In genomic region chrX:3231766-3232165, GRCh38 we compare ENCODE assay signal across 31 cellular contexts.
DNase-seq lines count a peak whose midpoint lies in the region; ATAC-seq, FAIRE-seq and TF ChIP-seq lines count a peak whose summit lies in the region.
"Had no signal": no experiment of that assay in that cellular context is flagged by ENCODE, and none has a peak within 500 bp of the region (broad histone marks: within the 10 kb centered on the region; RNA-seq: fewer than 3 reads in every experiment).

No MANE protein-coding gene starts in this region.

- H3K4me3 Mint-ChIP-seq in type B pancreatic cell: no peak overlapping the region
- H3K4me3 Mint-ChIP-seq: activated naive CD4-positive, alpha-beta T cell treated with anti-CD3 and anti-CD28 coated beads for 36 hours; activated T-helper 1 cell treated with anti-CD3 and anti-CD28 coated beads, Interleukin-12 subunit alpha, Interleukin-12 subunit beta, Interleukin-2, Interleukin-4 antibody, amounts not matched to agents 30 ng/mL and 10 ng/mL and 1 ng/mL, durations not matched to agents 14 hours and 24 hours and 36 hours; CD4-positive, alpha-beta T cell; dendritic cell treated with granulocyte-macrophage colony-stimulating factor and Interleukin-4, amounts not matched to agents 40 ng/mL and 50 ng/mL, for 4 days; natural killer cell treated with Interleukin-12 subunit alpha and Interleukin-12 subunit beta and Interleukin-15 and Interleukin-18, amount 100 ng/mL, for 72 hours; stimulated activated effector memory CD8-positive, alpha-beta T cell treated with anti-CD3 and anti-CD28 coated beads, Interleukin-12 subunit alpha, Interleukin-12 subunit beta, amount 100 ng/mL, for 72 hours had no signal

- no peaks in the 10 kb centered on the region for H3K27me3 ChIP-seq in brain microvascular endothelial cell (replicated peaks)
- H3K27me3 ChIP-seq: cardiac muscle cell, pancreas, upper lobe of left lung had no signal

- DNase-seq in NOMO-1 treated with DMSO at 0.1 percent for 48 hours (lab: John Stamatoyannopoulos, UW; ENCODE audit: unreplicated experiment) (peak; percentile 36), brain microvascular endothelial cell (peak; percentile 2), myocyte (ENCODE audit: low read depth) (peak; percentile 13), D721Med (ENCODE audit: insufficient read length, low spot score) (no peak), type B pancreatic cell (ENCODE audit: extremely low spot score, unreplicated experiment) (no peak)
- DNase-seq: activated CD4-positive, alpha-beta T cell treated with anti-CD3 and anti-CD28 coated beads, Interleukin-2, amount 50 U/mL, for 48 hours; activated CD8-positive, alpha-beta memory T cell treated with anti-CD3 and anti-CD28 coated beads, Interleukin-2, amount 50 U/mL, for 4 hours; activated naive CD4-positive, alpha-beta T cell treated with anti-CD3 and anti-CD28 coated beads for 36 hours; amygdala; CD4-positive, alpha-beta T cell; islet precursor cell; left ventricle myocardium superior; NCI-H1105 treated with DMSO at 0.1 percent for 48 hours; NCI-H2029 treated with DMSO at 0.1 percent for 48 hours; NCI-H226; pancreas; right cardiac atrium; RPMI8226; stimulated activated CD4-positive, alpha-beta T cell treated with anti-CD3 and anti-CD28 coated beads, Interleukin-4, amount 100 ng/mL, for 24 hours; substantia nigra; upper lobe of left lung had no signal

- TF ChIP-seq CTCF in brain microvascular endothelial cell (IDR thresholded peaks at IDR 0.05; ENCODE audit: low read depth, low read length, missing control alignments): no peak
- no peak for TF ChIP-seq CTCF in D721Med (IDR thresholded peaks at IDR 0.05; ENCODE audit: insufficient read depth, missing control alignments)
- no peak for TF ChIP-seq CTCF in type B pancreatic cell (conservative IDR thresholded peaks at IDR 0.05)

- peaks cover 13% of the 10 kb centered on the region for H3K9me3 Mint-ChIP-seq in type B pancreatic cell
- H3K9me3 Mint-ChIP-seq: activated naive CD4-positive, alpha-beta T cell treated with anti-CD3 and anti-CD28 coated beads for 36 hours; activated T-helper 1 cell treated with anti-CD3 and anti-CD28 coated beads, Interleukin-12 subunit alpha, Interleukin-12 subunit beta, Interleukin-2, Interleukin-4 antibody, amounts not matched to agents 30 ng/mL and 10 ng/mL and 1 ng/mL, durations not matched to agents 14 hours and 24 hours and 36 hours; CD4-positive, alpha-beta T cell; dendritic cell treated with granulocyte-macrophage colony-stimulating factor and Interleukin-4, amounts not matched to agents 40 ng/mL and 50 ng/mL, for 4 days; stimulated activated effector memory CD8-positive, alpha-beta T cell treated with anti-CD3 and anti-CD28 coated beads, Interleukin-12 subunit alpha, Interleukin-12 subunit beta, amount 100 ng/mL, for 72 hours had no signal

- ATAC-seq in GM18519 (IDR thresholded peaks at IDR 0.05; ENCODE audit: low FRiP score, unreplicated experiment): no peak
- ATAC-seq in esophagus mucosa: no peak
- ATAC-seq: activated CD4-positive, CD25-positive, alpha-beta regulatory T cell treated with anti-CD3 and anti-CD28 coated beads, Interleukin-2, amount 50 U/mL, for 24 hours; left ventricle myocardium superior; natural killer cell treated with Interleukin-12 subunit alpha and Interleukin-12 subunit beta and Interleukin-15 and Interleukin-18, amount 100 ng/mL, for 72 hours; right cardiac atrium; stimulated activated effector memory CD8-positive, alpha-beta T cell treated with anti-CD3 and anti-CD28 coated beads, Interleukin-12 subunit alpha, Interleukin-12 subunit beta, amount 100 ng/mL, for 72 hours had no signal

- H3K27ac Mint-ChIP-seq in type B pancreatic cell: no peak overlapping the region
- H3K27ac Mint-ChIP-seq: activated naive CD4-positive, alpha-beta T cell treated with anti-CD3 and anti-CD28 coated beads for 36 hours; activated T-helper 1 cell treated with anti-CD3 and anti-CD28 coated beads, Interleukin-12 subunit alpha, Interleukin-12 subunit beta, Interleukin-2, Interleukin-4 antibody, amounts not matched to agents 30 ng/mL and 10 ng/mL and 1 ng/mL, durations not matched to agents 14 hours and 24 hours and 36 hours; CD4-positive, alpha-beta T cell; dendritic cell treated with granulocyte-macrophage colony-stimulating factor and Interleukin-4, amounts not matched to agents 40 ng/mL and 50 ng/mL, for 4 days; natural killer cell treated with Interleukin-12 subunit alpha and Interleukin-12 subunit beta and Interleukin-15 and Interleukin-18, amount 100 ng/mL, for 72 hours; stimulated activated effector memory CD8-positive, alpha-beta T cell treated with anti-CD3 and anti-CD28 coated beads, Interleukin-12 subunit alpha, Interleukin-12 subunit beta, amount 100 ng/mL, for 72 hours had no signal

- in situ Hi-C loops in brain microvascular endothelial cell (cut with HindIII; ENCODE audit: low pct_ligation_motif_present, low sequenced_read_pairs): no loop called here

- H3K4me1 Mint-ChIP-seq in type B pancreatic cell (ENCODE audit: unreplicated experiment): peaks cover 25% of the 10 kb centered on the region
- H3K4me1 Mint-ChIP-seq: stimulated activated effector memory CD8-positive, alpha-beta T cell treated with anti-CD3 and anti-CD28 coated beads, Interleukin-12 subunit alpha, Interleukin-12 subunit beta, amount 100 ng/mL, for 72 hours had no signal

- no peaks in the 10 kb centered on the region for H3K27me3 Mint-ChIP-seq in type B pancreatic cell
- H3K27me3 Mint-ChIP-seq: CD4-positive, alpha-beta T cell; dendritic cell treated with granulocyte-macrophage colony-stimulating factor and Interleukin-4, amounts not matched to agents 40 ng/mL and 50 ng/mL, for 4 days had no signal

- no peak overlapping the region for H3K27ac ChIP-seq in brain microvascular endothelial cell
- H3K27ac ChIP-seq: cardiac muscle cell, upper lobe of left lung had no signal

- no peak overlapping the region for H3K4me3 ChIP-seq in brain microvascular endothelial cell (ENCODE audit: low read depth, low read length)
- H3K4me3 ChIP-seq: cardiac muscle cell, pancreas, upper lobe of left lung had no signal

- H3K36me3 ChIP-seq in brain microvascular endothelial cell (replicated peaks): no peaks in the 10 kb centered on the region
- H3K36me3 ChIP-seq: cardiac muscle cell, pancreas, upper lobe of left lung had no signal

- H3K36me3 Mint-ChIP-seq in type B pancreatic cell: no peaks in the 10 kb centered on the region
- H3K36me3 Mint-ChIP-seq: natural killer cell treated with Interleukin-12 subunit alpha and Interleukin-12 subunit beta and Interleukin-15 and Interleukin-18, amount 100 ng/mL, for 72 hours; stimulated activated effector memory CD8-positive, alpha-beta T cell treated with anti-CD3 and anti-CD28 coated beads, Interleukin-12 subunit alpha, Interleukin-12 subunit beta, amount 100 ng/mL, for 72 hours had no signal

- FAIRE-seq in D721Med (lab: Jason Lieb, UNC): no peak
- FAIRE-seq: endometrium, GM12891, pancreas had no signal

Comparison
In these comparisons a context has a peak if more than half of its experiments do, and no peak if none do; other contexts are left out.
1. DNase-seq: peak in NOMO-1 treated with DMSO at 0.1 percent for 48 hours (single experiment), brain microvascular endothelial cell (single experiment) and myocyte (single experiment); none in D721Med (single experiment) and type B pancreatic cell (single experiment).